ENCODE assay signal across 22 cellular contexts in the genomic region with DNA sequence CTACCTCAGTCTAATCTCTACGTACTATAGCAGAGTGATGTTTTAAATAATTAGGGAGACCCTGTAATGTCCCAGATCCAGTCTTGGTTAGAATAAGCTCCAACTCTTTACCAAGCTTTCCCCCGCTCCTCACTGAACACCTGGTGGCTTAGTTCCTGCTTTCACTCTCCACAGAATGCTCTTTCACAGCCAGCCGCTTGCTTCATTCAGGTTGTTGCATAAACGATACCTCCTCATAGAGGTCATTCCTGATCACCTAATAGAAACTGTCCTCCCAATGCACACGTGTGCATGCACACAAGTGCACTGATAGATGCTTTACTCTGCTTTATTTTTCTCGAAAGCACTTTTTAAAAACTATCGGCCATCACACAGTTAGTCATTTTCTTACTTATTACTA.
"Had no signal": no experiment of that assay in that cellular context is flagged by ENCODE, and none has a peak within 500 bp of the region (broad histone marks: within the 10 kb centered on the region; RNA-seq: fewer than 3 reads in every experiment).

No MANE protein-coding gene starts in this region.

- H3K36me3 Mint-ChIP-seq: immature natural killer cell, mesothelial cell of epicardium, naive B cell had no signal

- H3K4me1 Mint-ChIP-seq: immature natural killer cell, mesothelial cell of epicardium, naive B cell had no signal

- H3K36me3 ChIP-seq: esophagus muscularis mucosa, gastroesophageal sphincter, heart left ventricle, left lung, lower lobe of right lung had no signal

- DNase-seq: dermis blood vessel endothelial cell; dorsolateral prefrontal cortex; effector CD4-positive, alpha-beta T cell; effector memory CD4-positive, alpha-beta T cell; foreskin keratinocyte; heart left ventricle; hypothalamus; immature natural killer cell; islet precursor cell; kidney; left colon; left lung; left ventricle myocardium superior; lower lobe of right lung; mesenchymal stem cell; mucosa of descending colon; naive B cell had no signal

- H2AFZ ChIP-seq: hepatocyte had no signal

- H3K27ac Mint-ChIP-seq: immature natural killer cell, mesothelial cell of epicardium, naive B cell had no signal

- H3K4me3 ChIP-seq: coronary artery, dorsolateral prefrontal cortex, esophagus muscularis mucosa, gastroesophageal sphincter, heart left ventricle, hepatocyte, left lung, lower lobe of right lung, mucosa of descending colon had no signal

- H3K9me3 ChIP-seq: esophagus muscularis mucosa, gastroesophageal sphincter, heart left ventricle, left lung, lower lobe of right lung, mucosa of descending colon had no signal

- H3K9me3 Mint-ChIP-seq: mesothelial cell of epicardium, naive B cell had no signal

- ATAC-seq: foreskin keratinocyte, gastroesophageal sphincter, heart left ventricle, left colon, left lung, left ventricle myocardium superior, lower lobe of right lung, mucosa of descending colon had no signal

- H3K4me3 Mint-ChIP-seq: immature natural killer cell, mesothelial cell of epicardium, naive B cell had no signal

- H3K27ac ChIP-seq: coronary artery, dorsolateral prefrontal cortex, esophagus muscularis mucosa, foreskin keratinocyte, gastroesophageal sphincter, heart left ventricle, hepatocyte, left lung, lower lobe of right lung had no signal

- H3K79me2 ChIP-seq: hepatocyte had no signal

- H3K4me1 ChIP-seq: esophagus muscularis mucosa, foreskin keratinocyte, gastroesophageal sphincter, heart left ventricle, left lung, lower lobe of right lung had no signal

- H3K4me2 ChIP-seq: hepatocyte had no signal

- H3K27me3 ChIP-seq: dorsolateral prefrontal cortex, esophagus muscularis mucosa, foreskin keratinocyte, gastroesophageal sphincter, heart left ventricle, hepatocyte, left lung had no signal
